ENCODE assay signal across 8 cellular contexts in the genomic region with DNA sequence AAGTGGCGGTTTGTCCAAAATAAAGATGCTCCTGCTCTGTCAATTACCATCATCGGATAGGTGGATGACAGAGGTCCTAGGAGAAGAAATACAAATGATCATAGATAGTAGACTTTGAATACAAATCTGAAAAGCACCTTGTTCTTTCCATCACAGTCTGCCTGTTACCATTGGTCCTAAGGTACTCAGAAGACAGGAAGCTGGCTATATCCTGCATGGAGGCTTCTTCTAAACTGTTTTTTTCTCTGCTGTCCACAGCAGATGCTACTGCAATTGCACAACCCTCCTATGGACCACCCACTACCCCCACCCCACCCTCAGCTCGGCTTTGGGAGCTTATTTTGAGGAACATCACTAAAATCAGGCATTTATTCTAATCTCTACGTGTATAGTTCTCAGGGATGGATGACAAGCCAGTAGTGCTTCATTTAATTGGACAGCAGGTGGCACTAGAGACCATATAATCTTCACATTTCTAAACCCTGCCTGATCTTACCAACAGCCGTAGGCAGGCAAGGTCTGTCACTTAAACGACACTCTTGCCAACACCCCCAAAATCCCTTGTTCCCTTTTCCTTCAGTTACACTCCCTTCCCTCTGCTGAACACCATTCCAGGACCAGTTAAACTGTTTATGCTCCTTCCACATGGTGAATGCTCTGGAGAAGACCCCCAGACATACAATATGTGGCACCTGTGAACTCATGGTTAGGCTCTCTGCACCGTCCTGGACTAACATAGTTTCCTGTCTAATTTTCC. TPM values are rescaled to one million over a fixed set of nuclear protein-coding genes. Genes with fewer than 3 reads are reported as not detected.
DNase-seq lines count a peak whose midpoint lies in the region; ATAC-seq lines count a peak whose summit lies in the region.

No MANE protein-coding gene starts in this region.

- peak overlapping the region in 1 of 6 donors; percentile 22 for H3K27ac Mint-ChIP-seq in immature natural killer cell

- H3K4me1 Mint-ChIP-seq in immature natural killer cell = peaks cover 2 to 5% of the 10 kb centered on the region in 2 donors

- ATAC-seq in GM18858 (IDR thresholded peaks at IDR 0.05; ENCODE audit: unreplicated experiment) (peak; percentile 89), HG02943 (IDR thresholded peaks at IDR 0.05; ENCODE audit: low read depth, unreplicated experiment) (peak; percentile 89)

- H3K27me3 Mint-ChIP-seq in immature natural killer cell (ENCODE audit: low read depth in 3 of 3) = no peaks in the 10 kb centered on the region

- H3K36me3 Mint-ChIP-seq in immature natural killer cell = no peaks in the 10 kb centered on the region

- no peak overlapping the region for H3K4me3 Mint-ChIP-seq in immature natural killer cell

- no peaks in the 10 kb centered on the region for H3K9me3 Mint-ChIP-seq in immature natural killer cell

- DNase-seq in C1 segment of cervical spinal cord (lab: John Stamatoyannopoulos, UW) = peak in 11 of 14 donors; percentile 5 to 54 (median 16)
- DNase-seq in NCI-H146 (lab: John Stamatoyannopoulos, UW) = peak; percentile 70
- peak; percentile 74 for DNase-seq in SW480 (ENCODE audit: low spot score)
- DNase-seq in brain pericyte (ENCODE audit: low read depth, low spot score) = peak; percentile 44
- peak; percentile 63 to 73 (median 65) for DNase-seq in immature natural killer cell
- peak; percentile 22 for DNase-seq in stimulated activated CD4-positive, alpha-beta T cell treated with anti-CD3 and anti-CD28 coated beads, Interleukin-2, amount 100 ng/mL, for 4 hours (ENCODE audit: low read depth)

RNA-seq across cellular contexts. Expression of a gene that starts 6.6 kb away (rescaled TPM):
- polyA plus RNA-seq in immature natural killer cell = 10 to 100 TPM; 14.5 to 34.1 (median 25.4) TPM

RNA-seq across cellular contexts. Expression of a gene that starts 41.0 kb away (rescaled TPM):
- not detected for polyA plus RNA-seq in immature natural killer cell

RNA-seq across cellular contexts. Expression of a gene that starts 44.3 kb away (rescaled TPM):
- 1 to 10 TPM in 2 of 3 donors, under 1 TPM in 1; 0.41 to 2.7 (median 2.1) TPM for polyA plus RNA-seq in immature natural killer cell

RNA-seq across cellular contexts. Expression of a gene that starts 52.5 kb away (rescaled TPM):
- under 1 TPM in 1 of 3 donors, not detected in 2; 0.78 TPM for polyA plus RNA-seq in immature natural killer cell

RNA-seq across cellular contexts. Expression of a gene that starts 55.8 kb away (rescaled TPM):
- polyA plus RNA-seq in immature natural killer cell = 10 to 100 TPM in 2 of 3 donors, 1 to 10 TPM in 1; 6.8 to 20.4 (median 11.2) TPM

Comparison
In these comparisons a context has a peak if more than half of its experiments do, and no peak if none do; other contexts are left out.
1. Peak in every context shown above with its lines: DNase-seq and ATAC-seq.
2. DNase-seq: peak in every context shown above with its lines; median percentile 74 in SW480; 70 in NCI-H146; 65 in immature natural killer cell; 44 in brain pericyte; 22 in stimulated activated CD4-positive, alpha-beta T cell treated with anti-CD3 and anti-CD28 coated beads, Interleukin-2, amount 100 ng/mL, for 4 hours; 16 in C1 segment of cervical spinal cord.